1 cellular context compared by ENCODE assay signal in genomic region chr1:11645270-11645669, GRCh38.
"Had no signal": no experiment of that assay in that cellular context is flagged by ENCODE, and none has a peak within 500 bp of the region (broad histone marks: within the 10 kb centered on the region; RNA-seq: fewer than 3 reads in every experiment).

No MANE protein-coding gene starts in this region.

- H3K4me3 ChIP-seq: GM12878 had no signal
